ENCODE assay signal across 7 cellular contexts in the genomic region with DNA sequence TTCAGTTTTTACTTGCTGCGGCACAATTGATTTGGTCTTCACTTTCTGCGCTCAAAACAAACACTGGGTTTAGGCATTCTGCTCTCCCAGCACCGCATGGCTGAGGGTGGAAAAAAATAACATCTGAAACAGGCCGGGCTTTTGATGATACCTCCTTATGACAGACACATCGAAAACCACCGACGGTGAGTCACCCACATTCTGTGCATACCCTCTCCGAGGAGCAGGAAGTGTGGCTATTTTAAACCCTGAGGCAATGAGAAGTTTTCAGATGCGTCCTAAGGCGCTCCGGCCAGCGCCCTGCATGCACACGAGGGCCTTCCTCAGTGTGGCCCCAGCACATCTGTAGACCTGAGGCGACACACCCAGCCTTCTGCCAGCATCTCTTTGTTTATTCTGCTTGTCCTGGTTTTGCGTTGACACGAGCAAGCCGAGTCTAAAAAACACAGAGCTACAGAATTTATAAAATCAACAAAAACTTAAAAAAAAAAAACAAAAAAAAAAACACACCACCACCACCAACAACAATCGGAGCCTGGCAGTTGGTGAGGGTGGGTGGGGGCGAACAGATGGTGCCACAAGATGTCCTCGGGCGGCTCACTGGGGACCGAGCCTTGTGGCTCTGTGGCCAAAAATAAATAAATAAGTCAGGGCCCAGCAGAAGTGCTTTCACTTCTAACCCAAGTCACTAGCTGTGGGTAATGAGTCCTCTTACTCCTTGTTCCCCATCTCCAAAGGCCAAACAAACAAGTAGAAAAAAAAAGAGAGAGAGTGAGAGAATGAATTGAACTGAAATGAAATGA.
DNase-seq lines count a peak whose midpoint lies in the region; ATAC-seq lines count a peak whose summit lies in the region.

No MANE protein-coding gene starts in this region.

- no peaks in the 10 kb centered on the region for H3K27me3 ChIP-seq in naive thymus-derived CD4-positive, alpha-beta T cell (ENCODE audit: control insufficient read depth in 2 of 2, insufficient read depth in 2 of 2, low read length in 2 of 2)

- H3K27ac ChIP-seq in naive thymus-derived CD4-positive, alpha-beta T cell (ENCODE audit: low read depth, low read length), result peak overlapping the region; percentile 64

- H3K27ac Mint-ChIP-seq in naive thymus-derived CD4-positive, alpha-beta T cell, result peak overlapping the region; percentile 79 to 95 (median 90)

- DNase-seq in NCI-H82 treated with DMSO at 0.1 percent for 48 hours (lab: John Stamatoyannopoulos, UW; ENCODE audit: unreplicated experiment) (peak; percentile 23), epidermal melanocyte (ENCODE audit: insufficient read length, low spot score) (peak; percentile 86)
- peak; percentile 73 to 87 for DNase-seq in activated CD8-positive, alpha-beta memory T cell treated with anti-CD3 and anti-CD28 coated beads for 4 hours (ENCODE audit: low read depth in 2 of 2)
- DNase-seq in naive thymus-derived CD4-positive, alpha-beta T cell, result peak; percentile 42 to 88 (median 64)
- peak; percentile 86 for DNase-seq in stimulated activated naive CD8-positive, alpha-beta T cell treated with anti-CD3 and anti-CD28 coated beads, Interleukin-15, Interleukin-2, amounts not matched to agents 100 U/mL and 50 U/mL, for 24 hours

- H3K36me3 ChIP-seq in naive thymus-derived CD4-positive, alpha-beta T cell (ENCODE audit: control insufficient read depth in 2 of 3, insufficient read depth in 3 of 3, low read length in 3 of 3), result no peaks in the 10 kb centered on the region

- H3K4me3 Mint-ChIP-seq in naive thymus-derived CD4-positive, alpha-beta T cell, result peak overlapping the region; percentile 55 to 83 (median 74)

- H3K27me3 Mint-ChIP-seq in naive thymus-derived CD4-positive, alpha-beta T cell, result no peaks in the 10 kb centered on the region

- H3K9me3 Mint-ChIP-seq in naive thymus-derived CD4-positive, alpha-beta T cell, result peaks cover 0 to 6% (median 0%) of the 10 kb centered on the region in 11 donors

- POLR2A ChIA-PET in naive thymus-derived CD4-positive, alpha-beta T cell (lab: Charles Lee), result interaction anchor here (0.9 to 6.7 kb wide), 4 partner anchors 41 to 161 kb away, joined by 3 to 64 read pairs (median 10); partner anchors contain the start of gene IRF2BP2

- intact Hi-C loops in naive thymus-derived CD4-positive, alpha-beta T cell (cut with micrococcal nuclease), result loop anchor here (1.0 to 5.0 kb wide), 14 partner anchors 13 to 311 kb away; no protein-coding TSS in a partner anchor

- CTCF ChIA-PET in naive thymus-derived CD4-positive, alpha-beta T cell (lab: Charles Lee), result interaction anchor here (0.6 to 1.4 kb wide), 2 partner anchors 192 to 311 kb away, joined by 3 read pairs; no protein-coding TSS in a partner anchor

- peaks cover 39 to 69% (median 54%) of the 10 kb centered on the region in 7 donors for H3K4me1 Mint-ChIP-seq in naive thymus-derived CD4-positive, alpha-beta T cell

- peaks cover 14 to 53% of the 10 kb centered on the region in 2 donors for H3K4me1 ChIP-seq in naive thymus-derived CD4-positive, alpha-beta T cell (ENCODE audit: control insufficient read depth in 2 of 2, insufficient read depth in 2 of 2, low read length in 2 of 2)

- peaks cover 0 to 21% (median 0%) of the 10 kb centered on the region in 5 donors for H3K36me3 Mint-ChIP-seq in naive thymus-derived CD4-positive, alpha-beta T cell

- no peaks in the 10 kb centered on the region for H3K9me3 ChIP-seq in naive thymus-derived CD4-positive, alpha-beta T cell (ENCODE audit: control insufficient read depth in 2 of 3, low read length in 3 of 3)

- H3K4me3 ChIP-seq in naive thymus-derived CD4-positive, alpha-beta T cell (ENCODE audit: low read length), result peak overlapping the region; percentile 7

- ATAC-seq in GM18861 (IDR thresholded peaks at IDR 0.05; ENCODE audit: unreplicated experiment) (peak; percentile 91), HG02970 (IDR thresholded peaks at IDR 0.05; ENCODE audit: low FRiP score, unreplicated experiment) (peak; percentile 80)
- ATAC-seq in naive thymus-derived CD4-positive, alpha-beta T cell, result peak; percentile 88
- ATAC-seq in stimulated activated naive CD8-positive, alpha-beta T cell treated with anti-CD3 and anti-CD28 coated beads, Interleukin-15, Interleukin-2, amounts not matched to agents 100 U/mL and 50 U/mL, for 24 hours, result peak; percentile 77

Comparison
In these comparisons a context has a peak if more than half of its experiments do, and no peak if none do; other contexts are left out.
1. Peak in every context shown above with its lines: DNase-seq, ATAC-seq, H3K4me3 ChIP-seq and H3K27ac ChIP-seq.
2. DNase-seq: peak in every context shown above with its lines; median percentile 86 in epidermal melanocyte; 86 in stimulated activated naive CD8-positive, alpha-beta T cell treated with anti-CD3 and anti-CD28 coated beads, Interleukin-15, Interleukin-2, amounts not matched to agents 100 U/mL and 50 U/mL, for 24 hours; 80 in activated CD8-positive, alpha-beta memory T cell treated with anti-CD3 and anti-CD28 coated beads for 4 hours; 64 in naive thymus-derived CD4-positive, alpha-beta T cell; 23 in NCI-H82 treated with DMSO at 0.1 percent for 48 hours.